ENCODE assay signal across 18 cellular contexts in genomic region chr13:26017932-26018690, GRCh38. TPM values are rescaled to one million over a fixed set of nuclear protein-coding genes. Genes with fewer than 3 reads are reported as not detected.
DNase-seq lines count a peak whose midpoint lies in the region; ATAC-seq and TF ChIP-seq lines count a peak whose summit lies in the region.
"Had no signal": no experiment of that assay in that cellular context is flagged by ENCODE, and none has a peak within 500 bp of the region (broad histone marks: within the 10 kb centered on the region; RNA-seq: fewer than 3 reads in every experiment).

No MANE protein-coding gene starts in this region.

- peaks cover 40% of the 10 kb centered on the region for H3K27me3 ChIP-seq in left ventricle myocardium inferior (ENCODE audit: low read depth)
- H3K27me3 ChIP-seq in brain microvascular endothelial cell (replicated peaks), result no peaks in the 10 kb centered on the region
- H3K27me3 ChIP-seq: MG63, ovary had no signal

- H3K27me3 Mint-ChIP-seq in mesothelial cell of epicardium (ENCODE audit: low read depth), result no peaks in the 10 kb centered on the region

- H3K4me1 ChIP-seq in left ventricle myocardium inferior, result peaks cover 56% of the 10 kb centered on the region

- peaks cover 10% of the 10 kb centered on the region for H3K9me3 ChIP-seq in left ventricle myocardium inferior (replicated peaks)
- H3K9me3 ChIP-seq: esophagus squamous epithelium, MG63, ovary had no signal

- no peak overlapping the region for H3K4me3 Mint-ChIP-seq in mesothelial cell of epicardium

- TF ChIP-seq CTCF in left ventricle myocardium inferior (IDR thresholded peaks at IDR 0.05; ENCODE audit: borderline replicate concordance), result no peak
- no peak for TF ChIP-seq CTCF in brain microvascular endothelial cell (IDR thresholded peaks at IDR 0.05; ENCODE audit: low read depth, low read length, missing control alignments)
- no peak for TF ChIP-seq CTCF in mesothelial cell of epicardium (IDR thresholded peaks at IDR 0.05; ENCODE audit: unreplicated experiment)
- TF ChIP-seq CTCF in lower leg skin (IDR thresholded peaks at IDR 0.05), result no peak

- peaks cover 5% of the 10 kb centered on the region for H3K9me3 Mint-ChIP-seq in mesothelial cell of epicardium

- peaks cover 52% of the 10 kb centered on the region for H3K4me1 Mint-ChIP-seq in mesothelial cell of epicardium

- H3K4me3 ChIP-seq in left ventricle myocardium inferior (no peak overlapping the region), brain microvascular endothelial cell (ENCODE audit: low read depth, low read length) (no peak overlapping the region), lower leg skin (ENCODE audit: low read depth, poor library complexity, severe bottlenecking) (no peak overlapping the region)
- H3K4me3 ChIP-seq: esophagus squamous epithelium, MG63, ovary, smooth muscle cell had no signal

- ATAC-seq in left cardiac atrium, result no peak
- no peak for ATAC-seq in GM18505 (IDR thresholded peaks at IDR 0.05; ENCODE audit: unreplicated experiment)

- H3K27ac Mint-ChIP-seq in mesothelial cell of epicardium, result peak overlapping the region; percentile 31

- no peak for TF ChIP-seq POLR2A in GM18505 (IDR thresholded peaks at IDR 0.05; ENCODE audit: borderline replicate concordance, extremely low read depth, insufficient read depth, insufficient read length)
- no peak for TF ChIP-seq POLR2A in lower leg skin (IDR thresholded peaks at IDR 0.05)

- H3K27ac ChIP-seq in left ventricle myocardium inferior (replicated peaks) (peak overlapping the region; percentile 23), brain microvascular endothelial cell (peak overlapping the region; percentile 46)
- H3K27ac ChIP-seq: ovary had no signal

- intact Hi-C loops in left ventricle myocardium inferior (cut with micrococcal nuclease) (no loop called here), left cardiac atrium (cut with DNase I) (no loop called here), lower leg skin (cut with DNase I; ENCODE audit: low total_unique reads) (no loop called here)

- peaks cover 21% of the 10 kb centered on the region for H3K36me3 Mint-ChIP-seq in mesothelial cell of epicardium

- no peak for DNase-seq in left ventricle myocardium inferior
- no peak for DNase-seq in left cardiac atrium
- DNase-seq in brain microvascular endothelial cell, result peak; percentile 24
- no peak for DNase-seq in mesothelial cell of epicardium (ENCODE audit: low spot score in 2 of 2, unreplicated experiment in 2 of 2)
- no peak for DNase-seq in lower leg skin (ENCODE audit: low spot score in 2 of 2)
- no peak for DNase-seq in germinal center (ENCODE audit: low spot score)
- DNase-seq in NCI-H2107 (lab: John Stamatoyannopoulos, UW), result no peak
- DNase-seq: ACHN, Calu3, esophagus squamous epithelium, HCEC 1CT, MG63, NCI-H2081 treated with DMSO at 0.1 percent for 48 hours, NCI-H748 treated with DMSO at 0.1 percent for 48 hours, ovary had no signal

- H3K36me3 ChIP-seq in left ventricle myocardium inferior, result no peaks in the 10 kb centered on the region
- H3K36me3 ChIP-seq in brain microvascular endothelial cell (replicated peaks), result no peaks in the 10 kb centered on the region
- H3K36me3 ChIP-seq: esophagus squamous epithelium, MG63, ovary had no signal

- 59 to 67% methylated on average over 6 of the region's 6 CpGs for WGBS in lower leg skin, 2 donors

- in situ Hi-C loops in brain microvascular endothelial cell (cut with HindIII; ENCODE audit: low pct_ligation_motif_present, low sequenced_read_pairs), result no loop called here

RNA-seq across cellular contexts. Expression of gene SHISA2, which starts 33.7 kb away (rescaled TPM):
- total RNA-seq in left ventricle myocardium inferior (0.22 TPM), left cardiac atrium (under 1 TPM; 0.15 to 0.65 TPM), mesothelial cell of epicardium (4.5 to 4.9 TPM (median 4.7 TPM) in 3 replicates), lower leg skin (1 to 10 TPM in 2 of 4 donors, under 1 TPM in 2; 0.19 to 5.8 (median 0.99) TPM)
- total RNA-seq: HT-29 had no signal
